Comparison of ENCODE assay signal across 13 cellular contexts in the genomic region with DNA sequence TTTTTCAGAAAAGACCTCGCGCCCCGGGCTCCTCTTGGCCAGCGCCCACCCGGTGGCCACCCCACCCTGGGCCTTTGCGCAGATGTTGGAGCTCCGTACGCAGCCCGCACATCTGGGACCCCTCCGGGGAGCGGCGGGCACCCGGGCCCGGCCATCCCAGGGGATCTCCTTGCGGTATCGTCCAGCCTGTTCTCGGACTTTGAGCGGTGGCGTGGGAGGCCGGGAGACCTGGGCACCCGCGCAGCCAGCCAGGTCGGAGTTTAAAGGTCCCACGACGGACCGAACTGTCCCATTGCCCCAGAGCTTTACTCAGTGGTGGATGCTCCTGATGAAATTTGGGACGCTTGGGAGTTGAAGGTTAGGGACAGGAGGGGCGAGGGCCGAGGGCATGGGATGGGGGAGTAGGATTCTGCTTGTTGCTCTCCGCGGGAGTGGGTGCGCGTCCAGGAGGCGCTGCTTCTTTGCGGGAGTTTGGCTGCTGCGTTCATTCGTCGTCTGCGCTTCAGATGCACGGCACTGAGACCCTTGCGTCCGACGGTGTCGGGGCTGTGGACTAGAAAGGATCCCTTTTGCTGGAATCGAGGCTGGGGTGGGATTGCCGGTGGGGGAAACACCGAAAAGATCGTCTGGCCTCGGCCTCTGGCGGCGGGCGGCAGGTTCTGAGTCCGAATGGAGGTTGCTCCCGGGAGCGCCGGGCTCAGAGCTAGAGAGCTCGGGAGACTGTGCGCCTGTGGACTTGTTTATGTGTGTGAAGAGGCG. TPM values are rescaled to one million over a fixed set of nuclear protein-coding genes. Genes with fewer than 3 reads are reported as not detected.
A peak's percentile ranks its signal among the peaks of the same experiment; 100 is the strongest.
DNase-seq lines count a peak whose midpoint lies in the region; ATAC-seq, FAIRE-seq and TF ChIP-seq lines count a peak whose summit lies in the region.
"Had no signal": no experiment of that assay in that cellular context is flagged by ENCODE, and none has a peak within 500 bp of the region (broad histone marks: within the 10 kb centered on the region; RNA-seq: fewer than 3 reads in every experiment).

No MANE protein-coding gene starts in this region.

- TF ChIP-seq EP300 in H1 (IDR thresholded peaks at IDR 0.05; ENCODE audit: borderline replicate concordance in 1 of 2, low read depth in 2 of 2, low read length in 2 of 2), result no peak

- no peak overlapping the region for H4K5ac ChIP-seq in H1 (ENCODE audit: insufficient read length, low read depth, low read length)
- H4K5ac ChIP-seq in mesendoderm (ENCODE audit: low read length), result no peak overlapping the region

- no peak for TF ChIP-seq POLR2A in H1 (IDR thresholded peaks at IDR 0.05; ENCODE audit: control extremely low read depth in 1 of 2, low read depth in 2 of 2, low read length in 2 of 2)

- H3K14ac ChIP-seq in H1 (ENCODE audit: insufficient read length), result no peak overlapping the region

- H3K9me3 ChIP-seq in H1 (ENCODE audit: insufficient read depth in 2 of 2, low read depth in 1 of 2, low read length in 1 of 2) (no peaks in the 10 kb centered on the region), upper lobe of right lung (no peaks in the 10 kb centered on the region)
- H3K9me3 ChIP-seq: A549, neutrophil had no signal

- no peak overlapping the region for H2AFZ ChIP-seq in H1 (ENCODE audit: low read length)

- WGBS in H1 (ENCODE audit: extremely low coverage in 1 of 2, insufficient coverage in 1 of 2, insufficient read length in 1 of 2, insufficient replicate concordance in 2 of 2, low coverage in 1 of 2, low lambda C conversion rate in 2 of 2, missing lambda C conversion rate in 1 of 2), 2 experiments, result 1% methylated on average over 59 of the region's 59 CpGs; no CpG with 5 or more reads in 1 of the 2 experiments
- no CpG with 5 or more reads among the region's 59 CpGs for WGBS in mesendoderm (ENCODE audit: extremely low coverage, insufficient coverage, low lambda C conversion rate)

- H2BK15ac ChIP-seq in H1 (ENCODE audit: low read length) (peak overlapping the region; percentile 46; the same call in 1 of the 2 replicates), mesendoderm (replicated peaks; ENCODE audit: low read depth) (no peak overlapping the region)

- H2BK20ac ChIP-seq in H1 (ENCODE audit: low read length), result no peak overlapping the region

- TF ChIP-seq CTCF in H1 (IDR thresholded peaks at IDR 0.05; ENCODE audit: control extremely low read depth in 1 of 3, insufficient read depth in 1 of 3, low read depth in 1 of 3, low read length in 3 of 3), result no peak
- no peak for TF ChIP-seq CTCF in upper lobe of right lung (IDR thresholded peaks at IDR 0.05)

- peak overlapping the region; percentile 87; the same call in 1 of the 2 replicates for H2BK12ac ChIP-seq in H1 (ENCODE audit: low read depth, low read length)

- H3K4me1 ChIP-seq in H1 (replicated peaks in 1 of 4; ENCODE audit: control insufficient read depth in 3 of 4, insufficient read depth in 4 of 4, low read length in 3 of 4) (peaks cover 6 to 34% (median 17%) of the 10 kb centered on the region in 4 experiments), mesendoderm (ENCODE audit: control insufficient read depth, low read depth, low read length) (peaks cover 7% of the 10 kb centered on the region), upper lobe of right lung (peaks cover 18% of the 10 kb centered on the region)
- H3K4me1 ChIP-seq: A549 had no signal

- H3K36me3 ChIP-seq in H1 (ENCODE audit: control insufficient read depth in 2 of 4, insufficient read depth in 4 of 4, low read length in 3 of 4) (no peaks in the 10 kb centered on the region), mesendoderm (ENCODE audit: control insufficient read depth, insufficient read depth, low read length) (no peaks in the 10 kb centered on the region), upper lobe of right lung (no peaks in the 10 kb centered on the region)
- H3K36me3 ChIP-seq: neutrophil had no signal

- CTCF ChIA-PET in H1 (lab: Charles Lee; ENCODE audit: partially characterized antibody), result interaction anchor here (0.7 to 9.2 kb wide), 13 partner anchors 8 to 362 kb away, joined by 3 to 112 read pairs (median 4); no protein-coding TSS in a partner anchor

- TF ChIP-seq RAD21 in H1 (IDR thresholded peaks at IDR 0.05 in 1 of 2, conservative IDR thresholded peaks at IDR 0.05 in 1 of 2; ENCODE audit: low read depth in 2 of 2, low read length in 2 of 2), result no peak

- H3K18ac ChIP-seq in H1 (ENCODE audit: extremely low read depth, low read length) (peak overlapping the region; percentile 60), mesendoderm (ENCODE audit: low read length) (no peak overlapping the region)

- no peak overlapping the region; the same call in 1 of the 2 replicates for H4K8ac ChIP-seq in H1 (ENCODE audit: extremely low read depth, insufficient read depth, low read length)
- no peak overlapping the region for H4K8ac ChIP-seq in mesendoderm (ENCODE audit: low read depth, low read length)

- H3K79me1 ChIP-seq in H1 (ENCODE audit: low read depth, low read length) (0 out of 2 replicates have a peak, but pooled peaks cover 2% of the 10 kb centered on the region), mesendoderm (ENCODE audit: low read length) (peaks cover 1% of the 10 kb centered on the region)

- H3K27me3 ChIP-seq in H1 (replicated peaks in 1 of 4; ENCODE audit: control insufficient read depth in 3 of 4, extremely low read depth in 1 of 4, insufficient read depth in 3 of 4, low read length in 3 of 4) (peaks cover 39 to 73% (median 57%) of the 10 kb centered on the region in 4 experiments), mesendoderm (ENCODE audit: insufficient read depth, low read length, poor library complexity) (peaks cover 25% of the 10 kb centered on the region), upper lobe of right lung (peaks cover 63% of the 10 kb centered on the region)

- POLR2A ChIA-PET in H1 (lab: Charles Lee; ENCODE audit: partially characterized antibody), result interaction anchor here (0.6 to 1.1 kb wide), 3 partner anchors 9 to 199 kb away, joined by 3 read pairs; no protein-coding TSS in a partner anchor

- peaks cover 4 to 10% of the 10 kb centered on the region in 2 experiments for H4K20me1 ChIP-seq in H1 (replicated peaks in 1 of 2; ENCODE audit: control insufficient read depth in 1 of 2, insufficient read depth in 2 of 2, low read length in 2 of 2)

- intact Hi-C loops in upper lobe of right lung (cut with DNase I), result loop anchor here (10.0 kb wide), 1 partner anchor 228 kb away; no protein-coding TSS in a partner anchor

- H3K9ac ChIP-seq in H1 (replicated peaks in 1 of 4; ENCODE audit: extremely low read depth in 1 of 4, low read depth in 3 of 4, low read length in 3 of 4), result peak overlapping the region in 1 of 4 experiments; percentile 29; a peak in 1 of 7 replicates
- H3K9ac ChIP-seq in mesendoderm (ENCODE audit: low read length), result peak overlapping the region; percentile 65

- DNase-seq in NCI-H1417 (lab: John Stamatoyannopoulos, UW), result peak in 2 of 3 experiments; percentile 79 to 83
- no peak for DNase-seq in NCI-H1417 treated with DMSO at 0.1 percent for 48 hours (lab: John Stamatoyannopoulos, UW)
- DNase-seq in H1 (ENCODE audit: low read depth in 1 of 2, low spot score in 2 of 2), result no peak
- DNase-seq in mesendoderm, result peak; percentile 55
- no peak for DNase-seq in upper lobe of right lung
- no peak for DNase-seq in 8988T
- no peak for DNase-seq in globus pallidus (ENCODE audit: low spot score)
- no peak for DNase-seq in RCC 7860 (ENCODE audit: low spot score)
- DNase-seq: activated CD4-positive, CD25-positive, alpha-beta regulatory T cell; NCI-H187 treated with DMSO at 0.1 percent for 48 hours had no signal

- H2AK5ac ChIP-seq in H1 (ENCODE audit: low read depth, low read length) (no peak overlapping the region), mesendoderm (ENCODE audit: low read length) (no peak overlapping the region)

- H3K23me2 ChIP-seq in H1 (ENCODE audit: low read depth, low read length), result peaks cover 41% of the 10 kb centered on the region

- H3K4me2 ChIP-seq in H1 (ENCODE audit: insufficient read depth in 1 of 2, low read depth in 2 of 2, low read length in 2 of 2) (peak overlapping the region; percentile 96 to 97), mesendoderm (ENCODE audit: low read length) (peak overlapping the region; percentile 86)
- H3K4me2 ChIP-seq: A549 had no signal

- no peak overlapping the region for H3K23ac ChIP-seq in H1 (ENCODE audit: insufficient read length)
- H3K23ac ChIP-seq in mesendoderm (ENCODE audit: low read length), result no peak overlapping the region

- H3K79me2 ChIP-seq in H1 (ENCODE audit: control insufficient read depth in 1 of 2, insufficient read depth in 2 of 2, low read length in 2 of 2), result no peaks in the 10 kb centered on the region
- H3K79me2 ChIP-seq in mesendoderm (ENCODE audit: control insufficient read depth, insufficient read depth, low read length), result peaks cover 4% of the 10 kb centered on the region

- no peak for ATAC-seq in upper lobe of right lung
- ATAC-seq: A549 had no signal

- H3K4me3 ChIP-seq in H1 (ENCODE audit: extremely low read depth in 1 of 4, insufficient read depth in 2 of 4, low read depth in 3 of 4, low read length in 4 of 4), result peak overlapping the region; percentile 52 to 74 (median 60)
- peak overlapping the region; percentile 9 for H3K4me3 ChIP-seq in mesendoderm (ENCODE audit: low read length)
- peak overlapping the region; percentile 45 for H3K4me3 ChIP-seq in upper lobe of right lung
- H3K4me3 ChIP-seq: A549 had no signal

- no peak overlapping the region for H4K91ac ChIP-seq in H1 (replicated peaks; ENCODE audit: insufficient read length, low read length)

- H3K56ac ChIP-seq in H1 (replicated peaks; ENCODE audit: insufficient read length, low read depth, low read length), result no peak overlapping the region
- H3K56ac ChIP-seq in mesendoderm (ENCODE audit: low read length), result peak overlapping the region; percentile 81

- H2BK5ac ChIP-seq in H1 (ENCODE audit: low read depth, low read length) (no peak overlapping the region), mesendoderm (ENCODE audit: low read length) (no peak overlapping the region)

- FAIRE-seq in H1 (lab: Jason Lieb, UNC) (no peak), RCC 7860 (lab: Jason Lieb, UNC) (no peak)
- FAIRE-seq: A549, GM18507 had no signal

- H2BK120ac ChIP-seq in H1 (replicated peaks; ENCODE audit: low read depth, low read length) (no peak overlapping the region), mesendoderm (ENCODE audit: low read depth, low read length) (no peak overlapping the region)

- no peak overlapping the region for H3K27ac ChIP-seq in H1 (ENCODE audit: low read depth, low read length)
- H3K27ac ChIP-seq in mesendoderm (ENCODE audit: low read depth, low read length), result no peak overlapping the region
- no peak overlapping the region for H3K27ac ChIP-seq in upper lobe of right lung
- H3K27ac ChIP-seq: A549, neutrophil had no signal

- H3K4ac ChIP-seq in H1 (replicated peaks; ENCODE audit: insufficient read length, low read depth, low read length), result peak overlapping the region; percentile 45
- H3K4ac ChIP-seq in mesendoderm (ENCODE audit: low read depth, low read length), result no peak overlapping the region

RNA-seq across cellular contexts. Expression of a gene that starts 1.4 kb away (rescaled TPM):
- 1.2 and 2.3 TPM in 2 replicates for total RNA-seq in H1 (2021; fragmentation: NEBNext Ultra II Directional; extraction: Animal tissue kit (Norgen Biotek cat#: 25700))
- polyA plus RNA-seq in H1 (2011; rRNA removed), result 1.4 and 1.5 TPM in 2 replicates
- 2.2 TPM for polyA plus RNA-seq in H1 (2011; cell fraction: cytosol; rRNA removed)
- 3.0 TPM for polyA plus RNA-seq in H1 (2011; cell fraction: nucleus; rRNA removed)
- 1.5 to 2.0 TPM (median 1.6 TPM) in 4 replicates for polyA plus RNA-seq in H1 (2012, experiment 1 of 2)
- 0.94 TPM for polyA plus RNA-seq in H1 (2012, experiment 2 of 2)
- polyA plus RNA-seq in H1 (2013, experiment 1 of 2), result 0.45 TPM
- polyA plus RNA-seq in H1 (2013, experiment 2 of 2), result 0.53 TPM
- polyA minus RNA-seq in H1 (2011; rRNA and poly(A)+ RNA removed), result 2.2 and 2.3 TPM in 2 replicates
- 1.5 TPM for polyA minus RNA-seq in H1 (2011; cell fraction: cytosol; rRNA and poly(A)+ RNA removed)
- polyA minus RNA-seq in H1 (2011; cell fraction: nucleus; rRNA and poly(A)+ RNA removed), result 4.7 TPM
- 0.53 TPM for polyA plus RNA-seq in mesendoderm (2013, experiment 1 of 2)
- polyA plus RNA-seq in mesendoderm (2013, experiment 2 of 2), result 0.39 TPM
- total RNA-seq in upper lobe of right lung, result 0.93 TPM
- polyA plus RNA-seq: A549 had no signal

Comparison
In these comparisons a context has a peak if more than half of its experiments do, and no peak if none do; other contexts are left out.
1. DNase-seq: peak in NCI-H1417 (2 of 3) and mesendoderm (single experiment); none in NCI-H1417 treated with DMSO at 0.1 percent for 48 hours (single experiment), H1 (0 of 2), upper lobe of right lung (single experiment), 8988T (single experiment), globus pallidus (single experiment) and RCC 7860 (single experiment).
2. H3K4me3 ChIP-seq: peak in every context shown above with its lines; median percentile 60 in H1; 45 in upper lobe of right lung; 9 in mesendoderm.